28 cellular contexts compared by ENCODE assay signal in the genomic region with DNA sequence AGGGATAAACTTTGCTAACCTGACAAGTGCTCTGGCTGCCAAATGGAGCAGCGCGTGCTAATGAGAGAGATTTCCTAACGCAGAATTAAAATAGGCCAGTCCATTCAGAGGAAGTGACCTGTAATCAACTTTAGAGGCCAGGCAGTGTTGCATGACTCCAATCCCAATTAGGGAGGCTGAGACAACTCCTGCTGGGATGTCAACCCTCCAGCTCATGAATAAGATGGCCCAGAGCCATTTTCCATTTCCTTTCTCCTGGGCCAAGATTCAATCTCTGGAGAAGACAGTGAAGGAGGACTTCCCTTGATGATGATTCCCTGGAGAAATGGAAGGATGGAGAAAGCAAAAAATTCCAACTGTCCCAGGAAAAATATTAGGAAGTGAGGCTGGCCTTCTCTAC. TPM values are rescaled to one million over a fixed set of nuclear protein-coding genes. Genes with fewer than 3 reads are reported as not detected.
DNase-seq lines count a peak whose midpoint lies in the region; ATAC-seq and TF ChIP-seq lines count a peak whose summit lies in the region.
"Had no signal": no experiment of that assay in that cellular context is flagged by ENCODE, and none has a peak within 500 bp of the region (broad histone marks: within the 10 kb centered on the region; RNA-seq: fewer than 3 reads in every experiment).

No MANE protein-coding gene starts in this region.

- no peaks in the 10 kb centered on the region for H3K36me3 Mint-ChIP-seq in HFFc6 (ENCODE audit: low read depth)
- no peaks in the 10 kb centered on the region for H3K36me3 Mint-ChIP-seq in stimulated activated effector memory CD8-positive, alpha-beta T cell treated with anti-CD3 and anti-CD28 coated beads, Interleukin-12 subunit alpha, Interleukin-12 subunit beta, amount 100 ng/mL, for 72 hours
- H3K36me3 Mint-ChIP-seq: CD4-positive, alpha-beta memory T cell; T-cell had no signal

- DNase-seq in left ventricle myocardium superior (no peak), right atrium auricular region (ENCODE audit: low spot score) (no peak), HFFc6 (peak; percentile 4), dermis blood vessel endothelial cell (peak; percentile 20), NCI-H1930 (lab: John Stamatoyannopoulos, UW) (no peak), NCI-H2081 (lab: John Stamatoyannopoulos, UW) (no peak)
- no peak for DNase-seq in stimulated activated effector memory CD8-positive, alpha-beta T cell treated with anti-CD3 and anti-CD28 coated beads, Interleukin-12 subunit alpha, Interleukin-12 subunit beta, amount 100 ng/mL, for 72 hours (ENCODE audit: low spot score in 2 of 2)
- DNase-seq: 8988T; C1 segment of cervical spinal cord; CD4-positive, alpha-beta memory T cell; COR-L47; DMS53; GF-D8; H9; KBM-7; MM.1S; NCI-H2029 treated with DMSO at 0.1 percent for 48 hours; NCI-H2171; NCI-H226; NCI-H510A; NCI-H69; Right ventricle myocardium superior; T-cell had no signal

- H3K27me3 ChIP-seq in right atrium auricular region: no peaks in the 10 kb centered on the region

- peaks cover 44% of the 10 kb centered on the region for H3K4me1 Mint-ChIP-seq in HFFc6 (ENCODE audit: low read depth)
- no peaks in the 10 kb centered on the region for H3K4me1 Mint-ChIP-seq in stimulated activated effector memory CD8-positive, alpha-beta T cell treated with anti-CD3 and anti-CD28 coated beads, Interleukin-12 subunit alpha, Interleukin-12 subunit beta, amount 100 ng/mL, for 72 hours
- H3K4me1 Mint-ChIP-seq: CD4-positive, alpha-beta memory T cell; T-cell had no signal

- ATAC-seq in left ventricle myocardium superior: peak; percentile 47
- ATAC-seq in stimulated activated effector memory CD8-positive, alpha-beta T cell treated with anti-CD3 and anti-CD28 coated beads, Interleukin-12 subunit alpha, Interleukin-12 subunit beta, amount 100 ng/mL, for 72 hours: no peak
- no peak for ATAC-seq in GM19452 (IDR thresholded peaks at IDR 0.05; ENCODE audit: unreplicated experiment)
- ATAC-seq: T-cell had no signal

- no peaks in the 10 kb centered on the region for H3K9me3 Mint-ChIP-seq in HFFc6
- H3K9me3 Mint-ChIP-seq in stimulated activated effector memory CD8-positive, alpha-beta T cell treated with anti-CD3 and anti-CD28 coated beads, Interleukin-12 subunit alpha, Interleukin-12 subunit beta, amount 100 ng/mL, for 72 hours: no peaks in the 10 kb centered on the region
- H3K9me3 Mint-ChIP-seq: H9, T-cell had no signal

- H3K4me1 ChIP-seq in right atrium auricular region: no peaks in the 10 kb centered on the region

- H3K4me3 ChIP-seq in right atrium auricular region: no peak overlapping the region
- H3K4me3 ChIP-seq: SJSA1 had no signal

- intact Hi-C loops in left ventricle myocardium superior (cut with micrococcal nuclease): no loop called here

- H3K27ac Mint-ChIP-seq in HFFc6: no peak overlapping the region
- H3K27ac Mint-ChIP-seq in stimulated activated effector memory CD8-positive, alpha-beta T cell treated with anti-CD3 and anti-CD28 coated beads, Interleukin-12 subunit alpha, Interleukin-12 subunit beta, amount 100 ng/mL, for 72 hours: no peak overlapping the region
- H3K27ac Mint-ChIP-seq: CD4-positive, alpha-beta memory T cell; H9 had no signal

- no peaks in the 10 kb centered on the region for H3K36me3 ChIP-seq in right atrium auricular region
- H3K36me3 ChIP-seq: SJSA1 had no signal

- peaks cover under 1% of the 10 kb centered on the region; the same call in 1 of the 2 replicates for H3K27me3 Mint-ChIP-seq in HFFc6 (ENCODE audit: insufficient read depth)

- H3K4me3 Mint-ChIP-seq in HFFc6: no peak overlapping the region
- H3K4me3 Mint-ChIP-seq in stimulated activated effector memory CD8-positive, alpha-beta T cell treated with anti-CD3 and anti-CD28 coated beads, Interleukin-12 subunit alpha, Interleukin-12 subunit beta, amount 100 ng/mL, for 72 hours: no peak overlapping the region
- H3K4me3 Mint-ChIP-seq: CD4-positive, alpha-beta memory T cell; H9; T-cell had no signal

- TF ChIP-seq CTCF in right atrium auricular region (IDR thresholded peaks at IDR 0.05) (no peak), HFFc6 (IDR thresholded peaks at IDR 0.05) (no peak)

- no peaks in the 10 kb centered on the region for H3K9me3 ChIP-seq in right atrium auricular region
- H3K9me3 ChIP-seq: SJSA1 had no signal

- H3K27ac ChIP-seq in right atrium auricular region: no peak overlapping the region
- H3K27ac ChIP-seq: SJSA1 had no signal

RNA-seq across cellular contexts. Expression of a gene that starts 7.8 kb away (rescaled TPM):
- 0.20 TPM for total RNA-seq in left ventricle myocardium superior
- total RNA-seq in right atrium auricular region: not detected
- 10 to 100 TPM; 20.8 to 39.8 (median 32.3) TPM for total RNA-seq in HFFc6 (2021; fragmentation: NEBNext Ultra II Directional; extraction: Animal tissue kit (Norgen Biotek cat#: 25700))
- total RNA-seq in dermis blood vessel endothelial cell: not detected in 2 replicates
- total RNA-seq: CD4-positive, alpha-beta memory T cell; Daoy; LHCN-M2; OCI-LY7; SJSA1; T-cell had no signal

Comparison
In these comparisons a context has a peak if more than half of its experiments do, and no peak if none do; other contexts are left out.
1. DNase-seq: peak in HFFc6 (single experiment) and dermis blood vessel endothelial cell (single experiment); none in left ventricle myocardium superior (single experiment), right atrium auricular region (single experiment), stimulated activated effector memory CD8-positive, alpha-beta T cell treated with anti-CD3 and anti-CD28 coated beads, Interleukin-12 subunit alpha, Interleukin-12 subunit beta, amount 100 ng/mL, for 72 hours (0 of 2), NCI-H1930 (0 of 2) and NCI-H2081 (0 of 2).
2. RNA of a gene that starts 7.8 kb away (total RNA-seq): 20.8 to 39.8 TPM in HFFc6; 0.20 TPM in left ventricle myocardium superior (single experiment), not detected in right atrium auricular region and not detected in dermis blood vessel endothelial cell; every median in the first group is over 10 times any median in the second.